Comparison of ENCODE assay signal across 22 cellular contexts in the genomic region with DNA sequence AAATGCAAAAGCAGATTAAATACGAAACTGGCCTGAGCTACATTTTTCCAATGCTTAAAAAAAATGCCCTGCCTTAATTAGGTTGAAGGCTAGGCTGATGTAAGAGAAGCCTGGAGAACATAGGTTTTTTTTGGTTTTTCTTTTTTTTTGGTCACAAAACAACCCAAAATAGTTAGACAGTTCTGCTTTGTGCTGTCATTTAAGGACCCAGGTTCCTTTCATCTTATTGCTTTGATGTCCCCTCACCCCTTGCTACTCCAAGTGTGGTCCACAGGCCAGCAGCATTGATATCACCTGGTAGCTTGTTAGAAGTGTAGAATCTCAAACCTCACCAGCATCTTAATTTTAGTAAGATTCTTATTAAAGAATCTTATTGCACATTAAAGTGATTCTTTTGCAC.
"Had no signal": no experiment of that assay in that cellular context is flagged by ENCODE, and none has a peak within 500 bp of the region (broad histone marks: within the 10 kb centered on the region; RNA-seq: fewer than 3 reads in every experiment).

No MANE protein-coding gene starts in this region.

- FAIRE-seq: endometrium, frontal cortex had no signal

- H3K4me3 Mint-ChIP-seq: nephron progenitor cell; stimulated activated memory B cell treated with anti-CD40 and anti-IgM and Interleukin-4, amounts not matched to agents 10 μg/mL and 1 μg/mL and 100 μg/mL, for 72 hours; stimulated activated naive CD8-positive, alpha-beta T cell treated with anti-CD3 and anti-CD28 coated beads, Interleukin-15, Interleukin-2, amounts not matched to agents 100 ng/mL and 50 ng/mL, for 24 hours had no signal

- H3K27me3 Mint-ChIP-seq: naive thymus-derived CD4-positive, alpha-beta T cell; stimulated activated memory B cell treated with anti-CD40 and anti-IgM and Interleukin-4, amounts not matched to agents 10 μg/mL and 1 μg/mL and 100 μg/mL, for 72 hours; stimulated activated naive CD8-positive, alpha-beta T cell treated with anti-CD3 and anti-CD28 coated beads, Interleukin-15, Interleukin-2, amounts not matched to agents 100 ng/mL and 50 ng/mL, for 24 hours had no signal

- H3K27ac ChIP-seq: heart left ventricle, psoas muscle, spleen, thoracic aorta had no signal

- H3K27ac Mint-ChIP-seq: nephron progenitor cell; stimulated activated memory B cell treated with anti-CD40 and anti-IgM and Interleukin-4, amounts not matched to agents 10 μg/mL and 1 μg/mL and 100 μg/mL, for 72 hours; stimulated activated naive CD8-positive, alpha-beta T cell treated with anti-CD3 and anti-CD28 coated beads, Interleukin-15, Interleukin-2, amounts not matched to agents 100 ng/mL and 50 ng/mL, for 24 hours had no signal

- DNase-seq: cortex of kidney; effector memory CD4-positive, alpha-beta T cell; heart left ventricle; hippocampal formation; left colon; left ventricle myocardium superior; mesenchymal stem cell; naive thymus-derived CD4-positive, alpha-beta T cell; nephron progenitor cell; psoas muscle; spleen; stimulated activated CD4-positive, alpha-beta T cell treated with anti-CD3 and anti-CD28 coated beads, Interleukin-15, amount 100 ng/mL, for 24 hours; stimulated activated CD4-positive, alpha-beta T cell treated with anti-CD3 and anti-CD28 coated beads, Interleukin-1b, Interleukin-23, amount 100 ng/mL, for 48 hours; stimulated activated CD4-positive, alpha-beta T cell treated with anti-CD3 and anti-CD28 coated beads, Interleukin-4, amount 100 ng/mL, for 24 hours had no signal

- H3K4me3 ChIP-seq: heart left ventricle, lung, psoas muscle, spleen, thoracic aorta had no signal

- H3K27me3 ChIP-seq: heart left ventricle, spleen had no signal

- H3K9me3 ChIP-seq: heart left ventricle, psoas muscle, thoracic aorta had no signal

- H3K36me3 ChIP-seq: heart left ventricle, spleen, thoracic aorta had no signal

- ATAC-seq: esophagus mucosa; left colon; left ventricle myocardium superior; naive thymus-derived CD4-positive, alpha-beta T cell; psoas muscle; sciatic nerve; stimulated activated memory B cell treated with anti-CD40 and anti-IgM and Interleukin-4, amounts not matched to agents 10 μg/mL and 1 μg/mL and 100 μg/mL, for 72 hours had no signal
